In genomic region chr14:80164991-80165390, GRCh38 we compare ENCODE assay signal across 28 cellular contexts. TPM values are rescaled to one million over a fixed set of nuclear protein-coding genes. Genes with fewer than 3 reads are reported as not detected.
DNase-seq lines count a peak whose midpoint lies in the region; ATAC-seq, FAIRE-seq and TF ChIP-seq lines count a peak whose summit lies in the region.
"Had no signal": no experiment of that assay in that cellular context is flagged by ENCODE, and none has a peak within 500 bp of the region (broad histone marks: within the 10 kb centered on the region; RNA-seq: fewer than 3 reads in every experiment).

No MANE protein-coding gene starts in this region.

- H3K36me3 Mint-ChIP-seq in astrocyte (ENCODE audit: low read depth, unreplicated experiment): no peaks in the 10 kb centered on the region
- H3K36me3 Mint-ChIP-seq: naive B cell had no signal

- H3K4me1 ChIP-seq in astrocyte (ENCODE audit: insufficient read depth, low read length): peaks cover 7% of the 10 kb centered on the region
- H3K4me1 ChIP-seq: BLaER1 treated with 17β-estradiol and CSF1 and Interleukin-3, amounts not matched to agents 10 nM and 100 nM; parathyroid adenoma had no signal

- no peak overlapping the region for H3K27ac ChIP-seq in astrocyte (ENCODE audit: low read depth, low read length)
- H3K27ac ChIP-seq: BLaER1 treated with 17β-estradiol and CSF1 and Interleukin-3, amounts not matched to agents 10 nM and 100 nM; parathyroid adenoma; tibial nerve had no signal

- H3K4me2 ChIP-seq in astrocyte (ENCODE audit: low read length): peak overlapping the region; percentile 8
- H3K4me2 ChIP-seq: BLaER1 treated with 17β-estradiol and CSF1 and Interleukin-3, amounts not matched to agents 10 nM and 100 nM had no signal

- peak overlapping the region; percentile 54 for H3K27ac Mint-ChIP-seq in astrocyte (ENCODE audit: unreplicated experiment)
- H3K27ac Mint-ChIP-seq: activated CD4-positive, alpha-beta T cell treated with anti-CD3 and anti-CD28 coated beads, Interleukin-2, amount 10 ng/mL, durations not matched to agents 7 days and 5 days; naive B cell had no signal

- no peaks in the 10 kb centered on the region for H3K27me3 Mint-ChIP-seq in astrocyte (ENCODE audit: low read depth, unreplicated experiment)
- H3K27me3 Mint-ChIP-seq: activated CD4-positive, alpha-beta T cell treated with anti-CD3 and anti-CD28 coated beads, Interleukin-2, amount 10 ng/mL, durations not matched to agents 7 days and 5 days; naive B cell had no signal

- DNase-seq in HCEC 1CT (peak; percentile 37), astrocyte (ENCODE audit: low read depth) (peak; percentile 66), fibroblast of the aortic adventitia (ENCODE audit: low read depth) (peak; percentile 34), stromal cell of bone marrow (ENCODE audit: low read depth) (peak; percentile 74), NCI-H1092 treated with DMSO at 0.1 percent for 48 hours (lab: John Stamatoyannopoulos, UW) (no peak), hypothalamus (lab: John Stamatoyannopoulos, UW) (no peak)
- DNase-seq: activated CD4-positive, alpha-beta T cell treated with anti-CD3 and anti-CD28 coated beads, Interleukin-2, amount 10 ng/mL, durations not matched to agents 7 days and 5 days; activated effector memory CD4-positive, alpha-beta T cell treated with anti-CD3 and anti-CD28 coated beads, Interleukin-2, amount 50 U/mL, for 16 hours; caudate nucleus; GF-D8; heart right ventricle; mesenchymal stem cell; naive B cell; NCI-H1694 treated with DMSO at 0.1 percent for 48 hours; stimulated activated CD4-positive, alpha-beta T cell treated with anti-CD3 and anti-CD28 coated beads, Interleukin-1b, Interleukin-23, amount 100 ng/mL, for 48 hours; stimulated activated naive CD4-positive, alpha-beta T cell treated with Interleukin-2 at 50 U/mL for 16 hours; SW 1271 had no signal

- H3K79me2 ChIP-seq in astrocyte (ENCODE audit: insufficient read depth, low read length): no peaks in the 10 kb centered on the region
- H3K79me2 ChIP-seq: parathyroid adenoma had no signal

- no peak overlapping the region for H3K9ac ChIP-seq in astrocyte (ENCODE audit: low read length)
- H3K9ac ChIP-seq: BLaER1 treated with 17β-estradiol and CSF1 and Interleukin-3, amounts not matched to agents 10 nM and 100 nM; parathyroid adenoma had no signal

- no peaks in the 10 kb centered on the region for H3K9me3 ChIP-seq in astrocyte (ENCODE audit: insufficient read depth, low read depth, low read length)
- H3K9me3 ChIP-seq: BLaER1 treated with 17β-estradiol and CSF1 and Interleukin-3, amounts not matched to agents 10 nM and 100 nM; heart right ventricle; tibial nerve had no signal

- H3K4me3 ChIP-seq in astrocyte (ENCODE audit: insufficient read depth, low read depth, low read length) (no peak overlapping the region), fibroblast of the aortic adventitia (ENCODE audit: low read depth, low read length) (no peak overlapping the region)
- H3K4me3 ChIP-seq: BLaER1 treated with 17β-estradiol and CSF1 and Interleukin-3, amounts not matched to agents 10 nM and 100 nM; heart right ventricle; tibial nerve had no signal

- no peak overlapping the region for H3K4me3 Mint-ChIP-seq in astrocyte (ENCODE audit: unreplicated experiment)
- H3K4me3 Mint-ChIP-seq: activated CD4-positive, alpha-beta T cell treated with anti-CD3 and anti-CD28 coated beads, Interleukin-2, amount 10 ng/mL, durations not matched to agents 7 days and 5 days; naive B cell had no signal

- FAIRE-seq in astrocyte (lab: Jason Lieb, UNC): peak; percentile 75
- FAIRE-seq: D721Med, GM12891, islet of Langerhans, TTC549 had no signal

- no peak overlapping the region for H2AFZ ChIP-seq in astrocyte (ENCODE audit: low read depth, low read length)
- H2AFZ ChIP-seq: parathyroid adenoma had no signal

- peaks cover 3% of the 10 kb centered on the region for H3K27me3 ChIP-seq in astrocyte (ENCODE audit: insufficient read depth, low read length)
- H3K27me3 ChIP-seq: BLaER1 treated with 17β-estradiol and CSF1 and Interleukin-3, amounts not matched to agents 10 nM and 100 nM; heart right ventricle; tibial nerve had no signal

- peak; percentile 23 for TF ChIP-seq CTCF in astrocyte (IDR thresholded peaks at IDR 0.05; ENCODE audit: insufficient read depth, low read depth, low read length)
- no peak for TF ChIP-seq CTCF in fibroblast of the aortic adventitia (IDR thresholded peaks at IDR 0.05; ENCODE audit: insufficient read depth, low read length)

- H3K9me3 Mint-ChIP-seq in astrocyte (ENCODE audit: unreplicated experiment): no peaks in the 10 kb centered on the region
- H3K9me3 Mint-ChIP-seq: activated CD4-positive, alpha-beta T cell treated with anti-CD3 and anti-CD28 coated beads, Interleukin-2, amount 10 ng/mL, durations not matched to agents 7 days and 5 days had no signal

- no peak for ATAC-seq in HG03097 (IDR thresholded peaks at IDR 0.05; ENCODE audit: low FRiP score, unreplicated experiment)
- ATAC-seq: esophagus mucosa, HCT116, heart right ventricle, sciatic nerve had no signal

- H3K36me3 ChIP-seq in astrocyte (ENCODE audit: insufficient read depth, low read length): no peaks in the 10 kb centered on the region
- H3K36me3 ChIP-seq: BLaER1 treated with 17β-estradiol and CSF1 and Interleukin-3, amounts not matched to agents 10 nM and 100 nM; heart right ventricle; tibial nerve had no signal

- H4K20me1 ChIP-seq in astrocyte (ENCODE audit: insufficient read depth, low read length): no peaks in the 10 kb centered on the region
- H4K20me1 ChIP-seq: BLaER1 treated with 17β-estradiol and CSF1 and Interleukin-3, amounts not matched to agents 10 nM and 100 nM had no signal

- peaks cover 12% of the 10 kb centered on the region for H3K4me1 Mint-ChIP-seq in astrocyte (ENCODE audit: low read depth, unreplicated experiment)
- H3K4me1 Mint-ChIP-seq: activated CD4-positive, alpha-beta T cell treated with anti-CD3 and anti-CD28 coated beads, Interleukin-2, amount 10 ng/mL, durations not matched to agents 7 days and 5 days; naive B cell had no signal

RNA-seq across cellular contexts. Expression of gene DIO2, which starts 46.3 kb away (rescaled TPM):
- total RNA-seq in astrocyte: 2.1 and 4.7 TPM in 2 replicates
- 0.74 and 66.0 TPM in 2 replicates for total RNA-seq in fibroblast of the aortic adventitia (ENCODE audit: low replicate concordance)
- total RNA-seq: activated CD4-positive, alpha-beta T cell treated with anti-CD3 and anti-CD28 coated beads, Interleukin-2, amount 10 ng/mL, durations not matched to agents 7 days and 5 days had no signal

Comparison
In these comparisons a context has a peak if more than half of its experiments do, and no peak if none do; other contexts are left out.
1. DNase-seq: peak in HCEC 1CT (single experiment), astrocyte (single experiment), fibroblast of the aortic adventitia (single experiment) and stromal cell of bone marrow (single experiment); none in NCI-H1092 treated with DMSO at 0.1 percent for 48 hours (single experiment) and hypothalamus (0 of 51).